Comparison of ENCODE assay signal across 14 cellular contexts in the genomic region with DNA sequence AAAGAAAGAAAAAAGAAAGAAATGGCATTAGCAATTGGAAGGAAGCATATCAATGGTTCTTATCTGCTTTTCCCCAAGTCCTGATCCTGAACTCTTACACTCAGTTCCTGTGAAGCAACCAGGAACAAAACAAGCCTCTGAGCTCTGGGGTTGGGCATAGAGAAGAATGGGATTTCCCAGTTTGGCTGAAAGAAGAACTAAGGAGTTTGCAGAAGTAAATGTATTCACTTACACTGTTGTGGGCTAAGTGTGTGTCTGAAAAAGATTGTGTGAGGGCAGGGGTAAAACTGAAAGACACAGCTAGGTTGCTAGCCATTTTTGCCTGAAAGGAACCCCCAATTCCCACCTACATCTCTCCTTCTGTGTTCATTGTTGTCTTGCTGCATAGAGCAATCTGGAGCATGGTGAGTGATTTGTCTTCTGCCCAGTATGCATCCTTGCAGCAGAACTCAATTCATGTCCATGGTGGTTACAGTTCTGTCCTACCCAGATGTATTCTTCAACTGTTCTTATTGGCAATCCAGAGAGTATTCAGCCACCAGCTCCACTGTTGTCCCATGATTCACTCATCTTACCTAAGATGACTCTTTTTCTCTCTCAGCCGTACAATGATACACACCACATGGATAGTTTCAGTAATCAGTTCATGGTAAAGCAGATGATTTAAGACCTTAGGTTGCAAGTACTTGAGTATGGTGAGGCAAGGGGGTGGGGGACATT.
DNase-seq lines count a peak whose midpoint lies in the region; ATAC-seq and TF ChIP-seq lines count a peak whose summit lies in the region.
"Had no signal": no experiment of that assay in that cellular context is flagged by ENCODE, and none has a peak within 500 bp of the region (broad histone marks: within the 10 kb centered on the region; RNA-seq: fewer than 3 reads in every experiment).

No MANE protein-coding gene starts in this region.

- no peaks in the 10 kb centered on the region for H4K20me1 ChIP-seq in OCI-LY7 (ENCODE audit: insufficient read depth, low read length)

- H3K4me1 ChIP-seq in right cardiac atrium (ENCODE audit: control insufficient read depth, insufficient read depth, low read length) (no peaks in the 10 kb centered on the region), right atrium auricular region (peaks cover 0 to 18% of the 10 kb centered on the region in 2 donors), OCI-LY7 (ENCODE audit: insufficient read depth, low read length, poor library complexity, severe bottlenecking) (no peaks in the 10 kb centered on the region)
- H3K4me1 ChIP-seq: colonic mucosa had no signal

- no peaks in the 10 kb centered on the region for H3K9me3 ChIP-seq in right cardiac atrium (ENCODE audit: control insufficient read depth, low read length)
- H3K9me3 ChIP-seq in right atrium auricular region, result no peaks in the 10 kb centered on the region
- no peaks in the 10 kb centered on the region for H3K9me3 ChIP-seq in WERI-Rb-1 (ENCODE audit: severe bottlenecking)
- H3K9me3 ChIP-seq in OCI-LY7 (ENCODE audit: low read length), result no peaks in the 10 kb centered on the region
- H3K9me3 ChIP-seq: adrenal gland, colonic mucosa had no signal

- WGBS in right cardiac atrium, result 98% methylated on average over 1 of the region's 1 CpG

- no peak for TF ChIP-seq CTCF in right atrium auricular region (IDR thresholded peaks at IDR 0.05)
- no peak for TF ChIP-seq CTCF in epithelial cell of esophagus (IDR thresholded peaks at IDR 0.05; ENCODE audit: insufficient read depth, low read depth, low read length, missing control alignments)
- no peak for TF ChIP-seq CTCF in WERI-Rb-1 (IDR thresholded peaks at IDR 0.05; ENCODE audit: low read depth, low read length)
- no peak for TF ChIP-seq CTCF in OCI-LY7 (conservative IDR thresholded peaks at IDR 0.05; ENCODE audit: low read length)

- no peak for DNase-seq in right cardiac atrium
- DNase-seq in right atrium auricular region (ENCODE audit: low spot score), result no peak
- peak; percentile 7 for DNase-seq in epithelial cell of esophagus (ENCODE audit: low read depth)
- DNase-seq in kidney glomerular epithelial cell (lab: John Stamatoyannopoulos, UW), result no peak
- no peak for DNase-seq in WERI-Rb-1
- no peak for DNase-seq in cortex of kidney (lab: John Stamatoyannopoulos, UW)
- DNase-seq in OCI-LY7 (ENCODE audit: low spot score), result no peak
- DNase-seq: adrenal gland, AML-193, colonic mucosa, midbrain, NCI-H226, posterior cingulate gyrus had no signal

- H3K27ac ChIP-seq in right cardiac atrium (ENCODE audit: low read length) (peak overlapping the region; percentile 3), right atrium auricular region (peak overlapping the region in 1 of 2 donors; percentile 19), WERI-Rb-1 (no peak overlapping the region), OCI-LY7 (ENCODE audit: low read depth, low read length, poor library complexity, severe bottlenecking) (no peak overlapping the region)
- H3K27ac ChIP-seq: adrenal gland, colonic mucosa had no signal

- intact Hi-C loops in right cardiac atrium (cut with DNase I) (no loop called here), OCI-LY7 (cut with micrococcal nuclease; ENCODE audit: unreplicated experiment) (no loop called here)

- CTCF ChIA-PET in OCI-LY7 (lab: Charles Lee; ENCODE audit: unreplicated experiment), result no interaction called here

- H3K4me3 ChIP-seq in right cardiac atrium (ENCODE audit: low read length), result no peak overlapping the region
- no peak overlapping the region for H3K4me3 ChIP-seq in right atrium auricular region
- no peak overlapping the region for H3K4me3 ChIP-seq in epithelial cell of esophagus (ENCODE audit: low read length)
- no peak overlapping the region for H3K4me3 ChIP-seq in WERI-Rb-1 (ENCODE audit: low read depth, low read length)
- no peak overlapping the region for H3K4me3 ChIP-seq in OCI-LY7 (ENCODE audit: low read depth, low read length, poor library complexity, severe bottlenecking)
- H3K4me3 ChIP-seq: adrenal gland, colonic mucosa had no signal

- H3K9me2 ChIP-seq in OCI-LY7 (ENCODE audit: insufficient read depth, low read length), result 0 out of 2 replicates have a peak, but pooled peaks cover 3% of the 10 kb centered on the region

- no peaks in the 10 kb centered on the region for H3K79me2 ChIP-seq in OCI-LY7 (ENCODE audit: insufficient read depth, low read depth, low read length)

- no peak overlapping the region for H2AFZ ChIP-seq in OCI-LY7 (ENCODE audit: low read length)

- ATAC-seq in right cardiac atrium, result peak in 1 of 2 donors; percentile 29
- peak; percentile 57 for ATAC-seq in HG03045 (IDR thresholded peaks at IDR 0.05; ENCODE audit: unreplicated experiment)

- no peaks in the 10 kb centered on the region for H3K36me3 ChIP-seq in right atrium auricular region
- H3K36me3 ChIP-seq in WERI-Rb-1, result no peaks in the 10 kb centered on the region
- no peaks in the 10 kb centered on the region for H3K36me3 ChIP-seq in OCI-LY7 (ENCODE audit: insufficient read depth, low read length)
- H3K36me3 ChIP-seq: adrenal gland, colonic mucosa had no signal

- BruUV-seq in OCI-LY7 (replicated peaks; lab: Mats Ljungman, UMichigan), result no TSS peak

- POLR2A ChIA-PET in OCI-LY7 (lab: Charles Lee), result interaction anchor here (0.5 kb wide), 1 partner anchor 783 kb away, joined by 3 read pairs; no protein-coding TSS in a partner anchor

- H3K4me2 ChIP-seq in OCI-LY7 (ENCODE audit: low read length), result no peak overlapping the region

- H3K27me3 ChIP-seq in right cardiac atrium (ENCODE audit: control insufficient read depth, insufficient read depth) (no peaks in the 10 kb centered on the region), right atrium auricular region (no peaks in the 10 kb centered on the region), WERI-Rb-1 (ENCODE audit: insufficient read depth, low read depth, severe bottlenecking) (no peaks in the 10 kb centered on the region)
- H3K27me3 ChIP-seq: adrenal gland, colonic mucosa had no signal
